Comparison of ENCODE assay signal across 19 cellular contexts in genomic region chr4:8407316-8407715, GRCh38. TPM values are rescaled to one million over a fixed set of nuclear protein-coding genes. Genes with fewer than 3 reads are reported as not detected.
DNase-seq lines count a peak whose midpoint lies in the region; ATAC-seq and TF ChIP-seq lines count a peak whose summit lies in the region.
"Had no signal": no experiment of that assay in that cellular context is flagged by ENCODE, and none has a peak within 500 bp of the region (broad histone marks: within the 10 kb centered on the region; RNA-seq: fewer than 3 reads in every experiment).

No MANE protein-coding gene starts in this region.

- no peak overlapping the region for H3K27ac Mint-ChIP-seq in natural killer cell treated with Interleukin-12 subunit alpha and Interleukin-12 subunit beta and Interleukin-15 and Interleukin-18, amount 100 ng/mL, for 72 hours
- no peak overlapping the region for H3K27ac Mint-ChIP-seq in natural killer cell
- peak overlapping the region in 4 of 6 donors; percentile 13 to 98 (median 77) for H3K27ac Mint-ChIP-seq in immature natural killer cell
- H3K27ac Mint-ChIP-seq: CD4-positive, CD25-positive, alpha-beta regulatory T cell; CD8-positive, alpha-beta T cell; HFFc6 had no signal

- H3K9me3 Mint-ChIP-seq in natural killer cell treated with Interleukin-12 subunit alpha and Interleukin-12 subunit beta and Interleukin-15 and Interleukin-18, amount 100 ng/mL, for 72 hours: no peaks in the 10 kb centered on the region
- no peaks in the 10 kb centered on the region for H3K9me3 Mint-ChIP-seq in natural killer cell
- H3K9me3 Mint-ChIP-seq in immature natural killer cell: no peaks in the 10 kb centered on the region
- H3K9me3 Mint-ChIP-seq: CD4-positive, CD25-positive, alpha-beta regulatory T cell; CD8-positive, alpha-beta T cell; HFFc6 had no signal

- TF ChIP-seq CTCF in natural killer cell (IDR thresholded peaks at IDR 0.05): no peak
- peak; percentile 18; the same call in 1 of the 2 replicates for TF ChIP-seq CTCF in OCI-LY7 (conservative IDR thresholded peaks at IDR 0.05; ENCODE audit: low read length)
- TF ChIP-seq CTCF in spleen (IDR thresholded peaks at IDR 0.05 in 8 of 11, conservative IDR thresholded peaks at IDR 0.05 in 3 of 11): peak in 2 of 11 experiments; percentile 5 to 20

- H3K4me1 Mint-ChIP-seq in natural killer cell treated with Interleukin-12 subunit alpha and Interleukin-12 subunit beta and Interleukin-15 and Interleukin-18, amount 100 ng/mL, for 72 hours (ENCODE audit: low read depth in 2 of 2): peaks cover 16 to 21% of the 10 kb centered on the region in 2 donors
- peaks cover 22 to 32% of the 10 kb centered on the region in 2 donors for H3K4me1 Mint-ChIP-seq in natural killer cell
- H3K4me1 Mint-ChIP-seq in immature natural killer cell: peaks cover 26 to 37% of the 10 kb centered on the region in 2 donors

- H3K27me3 Mint-ChIP-seq in natural killer cell treated with Interleukin-12 subunit alpha and Interleukin-12 subunit beta and Interleukin-15 and Interleukin-18, amount 100 ng/mL, for 72 hours: no peaks in the 10 kb centered on the region
- H3K27me3 Mint-ChIP-seq in natural killer cell (ENCODE audit: low read depth in 2 of 2) (no peaks in the 10 kb centered on the region), immature natural killer cell (ENCODE audit: low read depth in 3 of 3) (peaks cover 8 to 19% (median 16%) of the 10 kb centered on the region in 3 donors)
- H3K27me3 Mint-ChIP-seq: CD4-positive, CD25-positive, alpha-beta regulatory T cell had no signal

- POLR2A ChIA-PET in OCI-LY7 (lab: Charles Lee): interaction anchor here (0.7 kb wide), 1 partner anchor 586 kb away, joined by 4 read pairs; no protein-coding TSS in a partner anchor

- H3K36me3 Mint-ChIP-seq in natural killer cell treated with Interleukin-12 subunit alpha and Interleukin-12 subunit beta and Interleukin-15 and Interleukin-18, amount 100 ng/mL, for 72 hours: peaks cover 3% of the 10 kb centered on the region
- no peaks in the 10 kb centered on the region for H3K36me3 Mint-ChIP-seq in natural killer cell
- peaks cover 0 to 9% (median 6%) of the 10 kb centered on the region in 3 donors for H3K36me3 Mint-ChIP-seq in immature natural killer cell

- H3K4me2 ChIP-seq in OCI-LY7 (ENCODE audit: low read length): no peak overlapping the region
- H3K4me2 ChIP-seq: A549; BLaER1 treated with 17β-estradiol and CSF1 and Interleukin-3, amounts not matched to agents 10 nM and 100 nM had no signal

- H3K27ac ChIP-seq in OCI-LY7 (ENCODE audit: low read depth, low read length, poor library complexity, severe bottlenecking): no peak overlapping the region
- no peak overlapping the region for H3K27ac ChIP-seq in spleen
- H3K27ac ChIP-seq: A549; BLaER1 treated with 17β-estradiol and CSF1 and Interleukin-3, amounts not matched to agents 10 nM and 100 nM had no signal

- H3K4me3 ChIP-seq in OCI-LY7 (ENCODE audit: low read depth, low read length, poor library complexity, severe bottlenecking): no peak overlapping the region
- no peak overlapping the region for H3K4me3 ChIP-seq in spleen
- H3K4me3 ChIP-seq: A549; BLaER1 treated with 17β-estradiol and CSF1 and Interleukin-3, amounts not matched to agents 10 nM and 100 nM; HAP-1 had no signal

- H3K4me1 ChIP-seq in OCI-LY7 (ENCODE audit: insufficient read depth, low read length, poor library complexity, severe bottlenecking) (no peaks in the 10 kb centered on the region), spleen (peaks cover 0 to 29% (median 11%) of the 10 kb centered on the region in 6 donors)
- H3K4me1 ChIP-seq: Caco-2 had no signal

- CTCF ChIA-PET in OCI-LY7 (lab: Charles Lee; ENCODE audit: unreplicated experiment): interaction anchor here (1.2 kb wide), 1 partner anchor 235 kb away, joined by 4 read pairs; no protein-coding TSS in a partner anchor

- no TSS peak for BruUV-seq in OCI-LY7 (replicated peaks; lab: Mats Ljungman, UMichigan)

- intact Hi-C loops in natural killer cell (cut with micrococcal nuclease) (no loop called here), OCI-LY7 (cut with micrococcal nuclease; ENCODE audit: unreplicated experiment) (loop anchor here (1.0 kb wide), 2 partner anchors 140 to 165 kb away; no protein-coding TSS in a partner anchor), spleen (cut with DNase I; ENCODE audit: low total_unique reads) (no loop called here)

- H3K36me3 ChIP-seq in OCI-LY7 (ENCODE audit: insufficient read depth, low read length) (peaks cover 6% of the 10 kb centered on the region; the same call in 1 of the 2 replicates), spleen (peaks cover 0 to 86% (median 29%) of the 10 kb centered on the region in 6 donors)
- H3K36me3 ChIP-seq: BE2C, HAP-1 had no signal

- no peaks in the 10 kb centered on the region for H3K9me3 ChIP-seq in OCI-LY7 (ENCODE audit: low read length)
- no peaks in the 10 kb centered on the region for H3K9me3 ChIP-seq in spleen
- H3K9me3 ChIP-seq: A549, BE2C, Caco-2, HAP-1 had no signal

- no peak for TF ChIP-seq POLR2A in spleen (IDR thresholded peaks at IDR 0.05)

- no peak overlapping the region for H3K4me3 Mint-ChIP-seq in natural killer cell treated with Interleukin-12 subunit alpha and Interleukin-12 subunit beta and Interleukin-15 and Interleukin-18, amount 100 ng/mL, for 72 hours
- H3K4me3 Mint-ChIP-seq in natural killer cell (no peak overlapping the region), immature natural killer cell (no peak overlapping the region)
- H3K4me3 Mint-ChIP-seq: CD4-positive, CD25-positive, alpha-beta regulatory T cell; CD8-positive, alpha-beta T cell; HFFc6 had no signal

- no peaks in the 10 kb centered on the region for H3K27me3 ChIP-seq in spleen (replicated peaks in 1 of 7)
- H3K27me3 ChIP-seq: BE2C; BLaER1 treated with 17β-estradiol and CSF1 and Interleukin-3, amounts not matched to agents 10 nM and 100 nM had no signal

- no peak overlapping the region for H2AFZ ChIP-seq in OCI-LY7 (ENCODE audit: low read length)

- WGBS in spleen, 5 donors: 96 to 99% (median 97%) methylated on average over 14 of the region's 14 CpGs

- no peaks in the 10 kb centered on the region for H3K79me2 ChIP-seq in OCI-LY7 (ENCODE audit: insufficient read depth, low read depth, low read length)

- peak; percentile 32 for DNase-seq in natural killer cell treated with Interleukin-12 subunit alpha and Interleukin-12 subunit beta and Interleukin-15 and Interleukin-18, amount 100 ng/mL, for 72 hours (ENCODE audit: low spot score)
- DNase-seq in natural killer cell (no peak), OCI-LY7 (ENCODE audit: low spot score) (no peak), immature natural killer cell (no peak), spleen (no peak), NCI-H146 treated with DMSO at 0.1 percent for 48 hours (lab: John Stamatoyannopoulos, UW; ENCODE audit: unreplicated experiment) (no peak)
- no peak for DNase-seq in activated effector memory CD4-positive, alpha-beta T cell treated with Interleukin-2 at 50 U/mL for 16 hours
- DNase-seq: 8988T; AML-193; CD4-positive, CD25-positive, alpha-beta regulatory T cell; CD8-positive, alpha-beta T cell; DMS153; GOT3 had no signal

- ATAC-seq in natural killer cell treated with Interleukin-12 subunit alpha and Interleukin-12 subunit beta and Interleukin-15 and Interleukin-18, amount 100 ng/mL, for 72 hours: no peak
- ATAC-seq in natural killer cell: no peak
- ATAC-seq: A549; CD8-positive, alpha-beta T cell had no signal

- H4K20me1 ChIP-seq in OCI-LY7 (ENCODE audit: insufficient read depth, low read length): no peaks in the 10 kb centered on the region

- H3K9me2 ChIP-seq in OCI-LY7 (ENCODE audit: insufficient read depth, low read length): no peaks in the 10 kb centered on the region

RNA-seq across cellular contexts. Expression of gene ACOX3, which starts 33.2 kb away (rescaled TPM):
- total RNA-seq in natural killer cell treated with Interleukin-12 subunit alpha and Interleukin-12 subunit beta and Interleukin-15 and Interleukin-18, amount 100 ng/mL, for 72 hours: 10 to 100 TPM; 19.9 to 22.2 TPM
- 10 to 100 TPM; 12.4 to 18.3 (median 15.4) TPM for total RNA-seq in natural killer cell
- 10.4 and 12.7 TPM in 2 replicates for total RNA-seq in OCI-LY7 (2014; rRNA removed; shearing (Covaris generic))
- 16.8 and 21.0 TPM in 2 replicates for total RNA-seq in OCI-LY7 (2022)
- 10 to 100 TPM; 11.3 to 15.9 (median 15.8) TPM for polyA plus RNA-seq in immature natural killer cell
- 10 to 100 TPM; 16.1 to 26.5 (median 21.7) TPM for total RNA-seq in spleen
- 10 to 100 TPM; 11.3 to 16.1 (median 15.0) TPM for polyA plus RNA-seq in spleen

RNA-seq across cellular contexts. Expression of gene TRMT44, which starts 33.3 kb away (rescaled TPM):
- 10 to 100 TPM; 23.8 to 57.1 TPM for total RNA-seq in natural killer cell treated with Interleukin-12 subunit alpha and Interleukin-12 subunit beta and Interleukin-15 and Interleukin-18, amount 100 ng/mL, for 72 hours
- 10 to 100 TPM; 24.4 to 37.5 (median 34.3) TPM for total RNA-seq in natural killer cell
- total RNA-seq in OCI-LY7 (2014; rRNA removed; shearing (Covaris generic)): 23.0 and 26.6 TPM in 2 replicates
- total RNA-seq in OCI-LY7 (2022): 23.3 and 28.3 TPM in 2 replicates
- polyA plus RNA-seq in immature natural killer cell: 10 to 100 TPM in 1 of 3 donors, 1 to 10 TPM in 2; 2.6 to 15.6 (median 8.9) TPM
- total RNA-seq in spleen: 10 to 100 TPM; 18.9 to 28.3 (median 25.2) TPM
- 1 to 10 TPM; 5.7 to 8.0 (median 5.9) TPM for polyA plus RNA-seq in spleen

Comparison
In these comparisons a context has a peak if more than half of its experiments do, and no peak if none do; other contexts are left out.
1. H3K27ac Mint-ChIP-seq: peak in immature natural killer cell (4 of 6); none in natural killer cell treated with Interleukin-12 subunit alpha and Interleukin-12 subunit beta and Interleukin-15 and Interleukin-18, amount 100 ng/mL, for 72 hours (0 of 2) and natural killer cell (0 of 2).